In the genomic region with DNA sequence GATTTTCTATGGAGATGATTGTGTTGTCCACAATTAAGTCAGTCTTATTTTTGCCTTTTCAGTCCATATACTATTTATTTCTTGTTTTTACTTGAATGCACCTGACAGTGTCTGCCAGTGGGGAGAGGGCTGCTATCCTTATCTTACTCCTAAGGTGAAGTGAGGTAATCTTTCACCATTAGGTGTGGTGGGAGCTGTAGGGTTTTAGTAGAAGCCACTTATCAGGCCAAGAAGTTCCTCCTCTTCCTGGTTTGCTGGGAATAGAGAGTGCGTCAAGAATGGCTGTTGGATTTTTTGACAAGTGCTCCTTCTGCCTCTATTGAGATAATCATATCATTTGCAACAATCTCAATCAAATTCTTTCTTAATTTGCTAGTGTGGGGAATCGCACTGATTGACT, we compare ENCODE assay signal across 6 cellular contexts.
"Had no signal": no experiment of that assay in that cellular context is flagged by ENCODE, and none has a peak within 500 bp of the region (broad histone marks: within the 10 kb centered on the region; RNA-seq: fewer than 3 reads in every experiment).

No MANE protein-coding gene starts in this region.

- H3K9me3 Mint-ChIP-seq: IgD-negative memory B cell had no signal

- H3K27me3 Mint-ChIP-seq: IgD-negative memory B cell had no signal

- H3K36me3 Mint-ChIP-seq: IgD-negative memory B cell had no signal

- H3K4me3 ChIP-seq: K562 had no signal

- ATAC-seq: HepG2, K562 had no signal

- DNase-seq: IMR-90, KBM-7 had no signal

- H3K27ac Mint-ChIP-seq: IgD-negative memory B cell had no signal

- H3K27ac ChIP-seq: HL-60 had no signal
